ENCODE assay signal across 8 cellular contexts in genomic region chr10:119651514-119652327, GRCh38. TPM values are rescaled to one million over a fixed set of nuclear protein-coding genes. Genes with fewer than 3 reads are reported as not detected.
DNase-seq lines count a peak whose midpoint lies in the region; ATAC-seq and TF ChIP-seq lines count a peak whose summit lies in the region.

No MANE protein-coding gene starts in this region.

- intact Hi-C loops in activated CD4-positive, alpha-beta memory T cell treated with anti-CD3 and anti-CD28 coated beads for 36 hours (cut with micrococcal nuclease) = loop anchor here (1.0 to 10.0 kb wide), 10 partner anchors 43 to 897 kb away; partner anchors contain the start of genes CACUL1, EIF3A and GRK5

- H3K4me3 Mint-ChIP-seq in activated CD4-positive, alpha-beta memory T cell treated with anti-CD3 and anti-CD28 coated beads for 36 hours = peak overlapping the region; percentile 85

- no peak overlapping the region for H3K4me2 ChIP-seq in fibroblast of lung (ENCODE audit: extremely low read depth, insufficient read depth, low read length)

- H3K4me1 Mint-ChIP-seq in activated CD4-positive, alpha-beta memory T cell treated with anti-CD3 and anti-CD28 coated beads for 36 hours (ENCODE audit: low read depth) = peaks cover 45% of the 10 kb centered on the region

- H3K27me3 ChIP-seq in fibroblast of lung (ENCODE audit: control insufficient read depth, insufficient read depth, low read length) = no peaks in the 10 kb centered on the region

- ATAC-seq in HG03095 (IDR thresholded peaks at IDR 0.05; ENCODE audit: unreplicated experiment) (peak; percentile 25), omental fat pad (ENCODE audit: low FRiP score) (peak; percentile 13)

- CTCF ChIA-PET in activated CD4-positive, alpha-beta memory T cell treated with anti-CD3 and anti-CD28 coated beads for 36 hours (lab: Charles Lee) = interaction anchor here (0.8 to 1.4 kb wide), 5 partner anchors 9 to 108 kb away, joined by 3 read pairs; partner anchors contain the start of gene INPP5F

- H3K27ac ChIP-seq in fibroblast of lung (ENCODE audit: insufficient read depth, low read length) = peak overlapping the region; percentile 94

- TF ChIP-seq CTCF in fibroblast of lung (conservative IDR thresholded peaks at IDR 0.05 in 1 of 2, IDR thresholded peaks at IDR 0.05 in 1 of 2; ENCODE audit: low read depth in 1 of 2, low read length in 2 of 2) (no peak), omental fat pad (IDR thresholded peaks at IDR 0.05) (no peak)

- H3K9me3 Mint-ChIP-seq in activated CD4-positive, alpha-beta memory T cell treated with anti-CD3 and anti-CD28 coated beads for 36 hours = no peaks in the 10 kb centered on the region

- no peak overlapping the region for H2AFZ ChIP-seq in fibroblast of lung (ENCODE audit: low read length)

- no peaks in the 10 kb centered on the region for H3K36me3 ChIP-seq in fibroblast of lung (ENCODE audit: control insufficient read depth, insufficient read depth, low read length)

- DNase-seq in DMS53 (lab: John Stamatoyannopoulos, UW) (peak; percentile 63), DMS53 treated with DMSO at 0.1 percent for 48 hours (lab: John Stamatoyannopoulos, UW; ENCODE audit: unreplicated experiment) (no peak), fibroblast of lung (ENCODE audit: low read depth in 2 of 2) (no peak), omental fat pad (ENCODE audit: low spot score) (no peak), NCI-H2196 treated with DMSO at 0.1 percent for 48 hours (lab: John Stamatoyannopoulos, UW; ENCODE audit: unreplicated experiment) (no peak), islet precursor cell (no peak)
- DNase-seq in activated CD4-positive, alpha-beta memory T cell treated with anti-CD3 and anti-CD28 coated beads for 36 hours = peak; percentile 38

- H3K79me2 ChIP-seq in fibroblast of lung (ENCODE audit: control insufficient read depth, insufficient read depth, low read length) = peaks cover 53% of the 10 kb centered on the region

- H3K27ac Mint-ChIP-seq in activated CD4-positive, alpha-beta memory T cell treated with anti-CD3 and anti-CD28 coated beads for 36 hours = peak overlapping the region; percentile 97

- peaks cover 20% of the 10 kb centered on the region for H3K4me1 ChIP-seq in fibroblast of lung (ENCODE audit: control insufficient read depth, extremely low read depth, insufficient read depth, low read length)

- H4K20me1 ChIP-seq in fibroblast of lung (ENCODE audit: control insufficient read depth, extremely low read depth, insufficient read depth, low read length) = peaks cover 2% of the 10 kb centered on the region

- H3K36me3 Mint-ChIP-seq in activated CD4-positive, alpha-beta memory T cell treated with anti-CD3 and anti-CD28 coated beads for 36 hours = peaks cover 13% of the 10 kb centered on the region

- H3K9ac ChIP-seq in fibroblast of lung (ENCODE audit: insufficient read depth, low read length) = peak overlapping the region; percentile 95

- peak overlapping the region; percentile 68 to 90 (median 86) for H3K4me3 ChIP-seq in fibroblast of lung (replicated peaks in 1 of 4; ENCODE audit: control extremely low read depth in 1 of 4, insufficient read depth in 1 of 4, low read depth in 3 of 4, low read length in 4 of 4)

- POLR2A ChIA-PET in activated CD4-positive, alpha-beta memory T cell treated with anti-CD3 and anti-CD28 coated beads for 36 hours (lab: Charles Lee) = interaction anchor here (0.6 to 1.4 kb wide), 9 partner anchors 9 to 222 kb away, joined by 3 to 5 read pairs (median 4); partner anchors contain the start of genes MCMBP, RGS10 and TIAL1

- H3K27me3 Mint-ChIP-seq in activated CD4-positive, alpha-beta memory T cell treated with anti-CD3 and anti-CD28 coated beads for 36 hours = no peaks in the 10 kb centered on the region

- no peaks in the 10 kb centered on the region for H3K9me3 ChIP-seq in fibroblast of lung (ENCODE audit: control insufficient read depth, insufficient read depth, low read depth, low read length)

RNA-seq across cellular contexts. Expression of gene BAG3, which starts 0.5 kb away (rescaled TPM):
- 10 to 100 TPM; 26.8 to 28.1 TPM for total RNA-seq in activated CD4-positive, alpha-beta memory T cell treated with anti-CD3 and anti-CD28 coated beads for 36 hours
- total RNA-seq in fibroblast of lung = 5.1 and 8.4 TPM in 2 replicates
- polyA plus RNA-seq in fibroblast of lung = 20.0 and 20.9 TPM in 2 replicates
- polyA plus RNA-seq in fibroblast of lung (2012) = 63.0 and 69.7 TPM in 2 replicates
- 29.3 and 32.8 TPM in 2 replicates for polyA minus RNA-seq in fibroblast of lung (ENCODE audit: low replicate concordance)
- 10 to 100 TPM; 16.1 to 98.0 (median 58.8) TPM for total RNA-seq in omental fat pad

RNA-seq across cellular contexts. Expression of gene TIAL1, which starts 55.0 kb away (rescaled TPM):
- total RNA-seq in activated CD4-positive, alpha-beta memory T cell treated with anti-CD3 and anti-CD28 coated beads for 36 hours = 100 to 1,000 TPM; 177 TPM
- total RNA-seq in fibroblast of lung = 27.5 and 38.5 TPM in 2 replicates
- 102 and 116 TPM in 2 replicates for polyA plus RNA-seq in fibroblast of lung
- polyA plus RNA-seq in fibroblast of lung (2012) = 75.9 and 77.0 TPM in 2 replicates
- polyA minus RNA-seq in fibroblast of lung (ENCODE audit: low replicate concordance) = 26.9 and 28.9 TPM in 2 replicates
- total RNA-seq in omental fat pad = 10 to 100 TPM; 62.0 to 90.8 (median 65.9) TPM

Comparison
In these comparisons a context has a peak if more than half of its experiments do, and no peak if none do; other contexts are left out.
1. DNase-seq: peak in DMS53 (single experiment) and activated CD4-positive, alpha-beta memory T cell treated with anti-CD3 and anti-CD28 coated beads for 36 hours (single experiment); none in DMS53 treated with DMSO at 0.1 percent for 48 hours (single experiment), fibroblast of lung (0 of 2), omental fat pad (single experiment), NCI-H2196 treated with DMSO at 0.1 percent for 48 hours (single experiment) and islet precursor cell (single experiment).